11 cellular contexts compared by ENCODE assay signal in genomic region chr2:48341556-48342133, GRCh38. TPM values are rescaled to one million over a fixed set of nuclear protein-coding genes. Genes with fewer than 3 reads are reported as not detected.
DNase-seq lines count a peak whose midpoint lies in the region; ATAC-seq, FAIRE-seq and TF ChIP-seq lines count a peak whose summit lies in the region.
"Had no signal": no experiment of that assay in that cellular context is flagged by ENCODE, and none has a peak within 500 bp of the region (broad histone marks: within the 10 kb centered on the region; RNA-seq: fewer than 3 reads in every experiment).

No MANE protein-coding gene starts in this region.

- no peak for TF ChIP-seq EP300 in K562 (IDR thresholded peaks at IDR 0.05; ENCODE audit: low read length)

- H3K79me2 ChIP-seq in Karpas-422 (ENCODE audit: low read length) (peaks cover 99% of the 10 kb centered on the region), K562 (ENCODE audit: control insufficient read depth, insufficient read depth, low read length) (peaks cover 98% of the 10 kb centered on the region)

- POLR2A ChIA-PET in K562 (lab: Yijun Ruan, JAX), result interaction anchor here (1.0 to 1.2 kb wide), 2 partner anchors 12 to 20 kb away, joined by 3 to 4 read pairs; no protein-coding TSS in a partner anchor
- POLR2A ChIA-PET in activated CD4-positive, alpha-beta T cell treated with anti-CD3 and anti-CD28 coated beads, Interleukin-2, amount 10 ng/mL, durations not matched to agents 7 days and 5 days (lab: Charles Lee), result interaction anchor here (0.5 kb wide), 1 partner anchor 25 kb away, joined by 3 read pairs; no protein-coding TSS in a partner anchor

- no peak overlapping the region for H3K27ac Mint-ChIP-seq in activated CD4-positive, alpha-beta T cell treated with anti-CD3 and anti-CD28 coated beads, Interleukin-2, amount 10 ng/mL, durations not matched to agents 7 days and 5 days

- BruUV-seq in K562 (replicated peaks; lab: Mats Ljungman, UMichigan), result no TSS peak

- peaks cover 34% of the 10 kb centered on the region for H3K36me3 ChIP-seq in Karpas-422 (ENCODE audit: insufficient read depth, low read length)
- peaks cover 13% of the 10 kb centered on the region for H3K36me3 ChIP-seq in K562 (ENCODE audit: control insufficient read depth, insufficient read depth, low read length)
- H3K36me3 ChIP-seq: esophagus muscularis mucosa had no signal

- peak overlapping the region; percentile 24 for H3K27ac ChIP-seq in Karpas-422 (ENCODE audit: low read length)
- H3K27ac ChIP-seq in K562 (ENCODE audit: extremely low read depth, low read depth, low read length), result peak overlapping the region; percentile 26; the same call in 1 of the 3 replicates
- H3K27ac ChIP-seq in temporal lobe (ENCODE audit: low read depth, low read length), result peak overlapping the region; percentile 73

- H4K20me1 ChIP-seq in Karpas-422 (ENCODE audit: insufficient read depth, low read depth, low read length) (no peaks in the 10 kb centered on the region), K562 (replicated peaks; ENCODE audit: control insufficient read depth, insufficient read depth, low read length) (no peaks in the 10 kb centered on the region)

- H3K4me3 ChIP-seq in Karpas-422 (ENCODE audit: low read length) (no peak overlapping the region), K562 (no peak overlapping the region)
- H3K4me3 ChIP-seq: esophagus muscularis mucosa had no signal

- H3K9me3 Mint-ChIP-seq in activated CD4-positive, alpha-beta T cell treated with anti-CD3 and anti-CD28 coated beads, Interleukin-2, amount 10 ng/mL, durations not matched to agents 7 days and 5 days, result peaks cover 12% of the 10 kb centered on the region

- no peak overlapping the region for H3K4me3 Mint-ChIP-seq in activated CD4-positive, alpha-beta T cell treated with anti-CD3 and anti-CD28 coated beads, Interleukin-2, amount 10 ng/mL, durations not matched to agents 7 days and 5 days

- peaks cover 19% of the 10 kb centered on the region for H3K4me1 ChIP-seq in Karpas-422 (ENCODE audit: low read length)
- peaks cover 0 to 4% of the 10 kb centered on the region in 2 experiments; a peak in 2 of 5 replicates for H3K4me1 ChIP-seq in K562 (replicated peaks in 1 of 2; ENCODE audit: control insufficient read depth in 2 of 2, insufficient read depth in 2 of 2, low read length in 2 of 2)

- in situ Hi-C loops in K562 (cut with MboI), result no loop called here

- CTCF ChIA-PET in K562 (lab: Yijun Ruan, JAX; ENCODE audit: low intra/inter-chr PET ratio), result no interaction called here
- CTCF ChIA-PET in activated CD4-positive, alpha-beta T cell treated with anti-CD3 and anti-CD28 coated beads, Interleukin-2, amount 10 ng/mL, durations not matched to agents 7 days and 5 days (lab: Charles Lee), result interaction anchor here (0.9 to 1.5 kb wide), 2 partner anchors 9 to 32 kb away, joined by 3 read pairs; no protein-coding TSS in a partner anchor

- 51% methylated on average over 3 of the region's 3 CpGs for WGBS in K562 (ENCODE audit: insufficient coverage, low coverage, missing lambda C conversion rate)

- peak; percentile 55 for ATAC-seq in K562

- H3K9me3 ChIP-seq in Karpas-422 (ENCODE audit: low read length) (no peaks in the 10 kb centered on the region; the same call in 1 of the 2 replicates), K562 (replicated peaks; ENCODE audit: control insufficient read depth, insufficient read depth, low read depth, low read length) (peaks cover 2% of the 10 kb centered on the region; the same call in 1 of the 2 replicates)
- H3K9me3 ChIP-seq: esophagus muscularis mucosa had no signal

- no peak for TF ChIP-seq CTCF in K562 (IDR thresholded peaks at IDR 0.05 in 2 of 3, conservative IDR thresholded peaks at IDR 0.05 in 1 of 3; ENCODE audit: insufficient read depth in 2 of 3, low read depth in 1 of 3, low read length in 3 of 3)

- no peaks in the 10 kb centered on the region for H3K9me1 ChIP-seq in K562 (ENCODE audit: control insufficient read depth, insufficient read depth, low read length)

- H3K27me3 ChIP-seq in Karpas-422 (ENCODE audit: low read length) (no peaks in the 10 kb centered on the region), K562 (ENCODE audit: control insufficient read depth in 2 of 2, insufficient read depth in 2 of 2, low read length in 2 of 2) (no peaks in the 10 kb centered on the region)
- H3K27me3 ChIP-seq: esophagus muscularis mucosa had no signal

- no peaks in the 10 kb centered on the region for H3K9me2 ChIP-seq in Karpas-422 (replicated peaks; ENCODE audit: insufficient read depth, low read length)

- peaks cover 49% of the 10 kb centered on the region for H3K4me1 Mint-ChIP-seq in activated CD4-positive, alpha-beta T cell treated with anti-CD3 and anti-CD28 coated beads, Interleukin-2, amount 10 ng/mL, durations not matched to agents 7 days and 5 days

- no peak for TF ChIP-seq RAD21 in K562 (CRISPR knock-in tag; conservative IDR thresholded peaks at IDR 0.05 in 1 of 2, IDR thresholded peaks at IDR 0.05 in 1 of 2)

- H3K9ac ChIP-seq in Karpas-422 (ENCODE audit: low read length) (no peak overlapping the region), K562 (ENCODE audit: insufficient read depth in 1 of 2, low read depth in 2 of 2, low read length in 2 of 2) (no peak overlapping the region)

- no peak for TF ChIP-seq POLR2A in K562 (conservative IDR thresholded peaks at IDR 0.05)

- H3K27me3 Mint-ChIP-seq in activated CD4-positive, alpha-beta T cell treated with anti-CD3 and anti-CD28 coated beads, Interleukin-2, amount 10 ng/mL, durations not matched to agents 7 days and 5 days, result no peaks in the 10 kb centered on the region

- no peak overlapping the region for H3K4me2 ChIP-seq in Karpas-422 (ENCODE audit: low read depth, low read length, poor library complexity, severe bottlenecking)
- H3K4me2 ChIP-seq in K562 (ENCODE audit: insufficient read depth, low read length), result no peak overlapping the region

- H2AFZ ChIP-seq in Karpas-422 (ENCODE audit: low read length), result no peak overlapping the region
- H2AFZ ChIP-seq in K562 (ENCODE audit: low read depth, low read length), result no peak overlapping the region

- DNase-seq in Karpas-422 (no peak), K562 (ENCODE audit: extremely low read depth in 1 of 4, low spot score in 3 of 4) (no peak), iris pigment epithelial cell (ENCODE audit: low read depth) (peak; percentile 25), RKO (ENCODE audit: low spot score) (no peak), GM19240 (ENCODE audit: insufficient read length, low spot score) (no peak)
- no peak for DNase-seq in activated CD4-positive, alpha-beta T cell treated with anti-CD3 and anti-CD28 coated beads, Interleukin-2, amount 10 ng/mL, durations not matched to agents 7 days and 5 days
- DNase-seq: DMS153, left cardiac atrium, NCI-H1092 had no signal

- peaks cover 35% of the 10 kb centered on the region for H3K36me3 Mint-ChIP-seq in activated CD4-positive, alpha-beta T cell treated with anti-CD3 and anti-CD28 coated beads, Interleukin-2, amount 10 ng/mL, durations not matched to agents 7 days and 5 days (ENCODE audit: low read depth)

- intact Hi-C loops in K562 (cut with micrococcal nuclease), result no loop called here

- FAIRE-seq in K562 (lab: Jason Lieb, UNC), result no peak

TF ChIP-seq in K562, 482 proteins besides CTCF, POLR2A, EP300 and RAD21 (continues in another document):
- TF ChIP-seq TAF15 (IDR thresholded peaks at IDR 0.05; ENCODE audit: low read depth, low read length) (no peak), ZNF444 (CRISPR knock-in tag; IDR thresholded peaks at IDR 0.05) (no peak)

RNA-seq across cellular contexts. Expression of gene FOXN2, which starts 27.2 kb away (rescaled TPM):
- 23.4 and 60.8 TPM in 2 replicates for total RNA-seq in Karpas-422 (2014; rRNA removed; shearing (Covaris generic); ENCODE audit: low replicate concordance)
- total RNA-seq in K562 (2011; cell fraction: chromatin; rRNA removed; ENCODE audit: low replicate concordance), result 41.6 and 60.4 TPM in 2 replicates
- total RNA-seq in K562 (2011; cell fraction: nucleolus; rRNA removed), result 13.7 and 17.9 TPM in 2 replicates
- 21.9 and 34.4 TPM in 2 replicates for total RNA-seq in K562 (2011; cell fraction: nucleoplasm; rRNA removed)
- total RNA-seq in K562 (2014; rRNA removed) (24.4 and 25.7 TPM in 2 replicates), K562 (2014; rRNA removed; fragmentation: Illumina TruSeq; extraction: Trizol) (36.1 and 41.0 TPM in 2 replicates), K562 (2015; rRNA removed; fragmentation: Illumina TruSeq; extraction: Trizol) (26.4 and 31.1 TPM in 2 replicates), K562 (2021) (26.7 and 30.1 TPM in 2 replicates), temporal lobe (37.9 TPM)
- polyA plus RNA-seq in K562 (2011; rRNA removed) (23.0 and 25.9 TPM in 2 replicates), K562 (2014; fragmentation: Illumina TruSeq; extraction: Trizol) (19.6 and 24.2 TPM in 2 replicates), K562 (2014; fragmentation: Nextera tagmentation; extraction: Ambion mirVana) (10 to 100 TPM; 12.4 to 22.8 TPM), K562 (2014; rRNA removed) (10.5 and 11.4 TPM in 2 replicates)
- 5.2 and 10.6 TPM in 2 replicates for polyA plus RNA-seq in K562 (2011; cell fraction: cytosol; rRNA removed)
- 13.7 and 18.9 TPM in 2 replicates for polyA plus RNA-seq in K562 (2011; cell fraction: nucleus; rRNA removed)
- 8.5 and 10.5 TPM in 2 replicates for polyA plus RNA-seq in K562 (2012)
- polyA minus RNA-seq in K562 (2011; rRNA and poly(A)+ RNA removed), result 66.3 and 97.5 TPM in 2 replicates
- polyA minus RNA-seq in K562 (2011; cell fraction: cytosol; rRNA and poly(A)+ RNA removed), result 23.6 and 24.8 TPM in 2 replicates
- 15.6 and 26.7 TPM in 2 replicates for polyA minus RNA-seq in K562 (2011; cell fraction: nucleus; rRNA and poly(A)+ RNA removed)
- total RNA-seq in activated CD4-positive, alpha-beta T cell treated with anti-CD3 and anti-CD28 coated beads, Interleukin-2, amount 10 ng/mL, durations not matched to agents 7 days and 5 days, result 10 to 100 TPM; 60.0 to 68.4 TPM
